35 cellular contexts compared by ENCODE assay signal in genomic region chr3:3992312-3992874, GRCh38.
"Had no signal": no experiment of that assay in that cellular context is flagged by ENCODE, and none has a peak within 500 bp of the region (broad histone marks: within the 10 kb centered on the region; RNA-seq: fewer than 3 reads in every experiment).

No MANE protein-coding gene starts in this region.

- H3K4me1 Mint-ChIP-seq: activated CD8-positive, alpha-beta memory T cell treated with anti-CD3 and anti-CD28 coated beads, Interleukin-2, amount 10 ng/mL, durations not matched to agents 7 days and 5 days; activated naive CD4-positive, alpha-beta T cell treated with anti-CD3 and anti-CD28 coated beads, Interleukin-2, amount 50 U/mL, for 24 hours; activated naive CD8-positive, alpha-beta T cell treated with anti-CD3 and anti-CD28 coated beads for 36 hours; activated naive CD8-positive, alpha-beta T cell treated with anti-CD3 and anti-CD28 coated beads, Interleukin-2, amount 50 U/mL, for 24 hours; T-helper 17 cell had no signal

- H3K9me3 Mint-ChIP-seq: activated naive CD4-positive, alpha-beta T cell treated with anti-CD3 and anti-CD28 coated beads, Interleukin-2, amount 50 U/mL, for 24 hours; activated T-helper 1 cell treated with anti-CD3 and anti-CD28 coated beads, Interleukin-12 subunit alpha, Interleukin-12 subunit beta, Interleukin-2, Interleukin-4 antibody, amounts not matched to agents 30 ng/mL and 10 ng/mL and 1 ng/mL, durations not matched to agents 14 hours and 24 hours and 36 hours; activated T-helper 2 cell treated with anti-CD3 and anti-CD28 coated beads, Interferon-gamma antibody, Interleukin-2, Interleukin-4, amounts not matched to agents 10 μg/mL and 5 μg/mL and 100 μg/mL, durations not matched to agents 14 hours and 24 hours and 36 hours; effector memory CD8-positive, alpha-beta T cell; T-helper 2 cell treated with Interferon-gamma antibody and Interleukin-4, amounts not matched to agents 5 μg/mL and 100 μg/mL, for 36 hours had no signal

- H3K27me3 ChIP-seq: adrenal gland, body of pancreas, esophagus muscularis mucosa, foreskin keratinocyte, gastrocnemius medialis, heart left ventricle had no signal

- DNase-seq: activated B cell treated with CpG ODN at 0.5 μM for 24 hours; activated CD4-positive, alpha-beta memory T cell treated with anti-CD3 and anti-CD28 coated beads for 36 hours; activated CD4-positive, alpha-beta T cell treated with anti-CD3 and anti-CD28 coated beads for 48 hours; activated CD8-positive, alpha-beta memory T cell treated with anti-CD3 and anti-CD28 coated beads, Interleukin-2, amount 10 ng/mL, durations not matched to agents 7 days and 5 days; activated CD8-positive, alpha-beta memory T cell treated with anti-CD3 and anti-CD28 coated beads, Interleukin-2, amount 50 U/mL, for 4 hours; activated CD8-positive, alpha-beta T cell treated with anti-CD3 and anti-CD28 coated beads, Interleukin-2, amount 10 ng/mL, durations not matched to agents 7 days and 5 days; activated effector memory CD4-positive, alpha-beta T cell treated with anti-CD3 and anti-CD28 coated beads, Interleukin-2, amount 50 U/mL, for 16 hours; activated naive CD4-positive, alpha-beta T cell treated with anti-CD3 and anti-CD28 coated beads for 36 hours; activated naive CD8-positive, alpha-beta T cell treated with anti-CD3 and anti-CD28 coated beads for 36 hours; activated naive CD8-positive, alpha-beta T cell treated with anti-CD3 and anti-CD28 coated beads, Interleukin-2, amount 50 U/mL, for 24 hours; activated T-cell treated with anti-CD3 and anti-CD28 coated beads, Interleukin-2, amount 50 U/mL, for 1 hour; activated T-cell treated with anti-CD3 and anti-CD28 coated beads, Interleukin-2, amount 50 U/mL, for 48 hours; adrenal gland; amygdala; aorta; body of pancreas; caudate nucleus; cortex of kidney; dermis blood vessel endothelial cell; effector CD4-positive, alpha-beta T cell; effector memory CD8-positive, alpha-beta T cell; erythroblast; foreskin keratinocyte; gastrocnemius medialis; glutamatergic neuron; heart left ventricle; T-helper 17 cell; T1000 had no signal

- H3K36me3 Mint-ChIP-seq: activated CD8-positive, alpha-beta memory T cell treated with anti-CD3 and anti-CD28 coated beads, Interleukin-2, amount 10 ng/mL, durations not matched to agents 7 days and 5 days; activated naive CD4-positive, alpha-beta T cell treated with anti-CD3 and anti-CD28 coated beads, Interleukin-2, amount 50 U/mL, for 24 hours; activated naive CD8-positive, alpha-beta T cell treated with anti-CD3 and anti-CD28 coated beads for 36 hours had no signal

- H3K4me3 Mint-ChIP-seq: activated B cell treated with CpG ODN at 0.5 μM for 24 hours; activated CD4-positive, alpha-beta memory T cell treated with anti-CD3 and anti-CD28 coated beads for 36 hours; activated CD8-positive, alpha-beta memory T cell treated with anti-CD3 and anti-CD28 coated beads, Interleukin-2, amount 10 ng/mL, durations not matched to agents 7 days and 5 days; activated CD8-positive, alpha-beta T cell treated with anti-CD3 and anti-CD28 coated beads, Interleukin-2, amount 10 ng/mL, durations not matched to agents 7 days and 5 days; activated naive CD4-positive, alpha-beta T cell treated with anti-CD3 and anti-CD28 coated beads for 36 hours; activated naive CD4-positive, alpha-beta T cell treated with anti-CD3 and anti-CD28 coated beads, Interleukin-2, amount 50 U/mL, for 24 hours; activated naive CD8-positive, alpha-beta T cell treated with anti-CD3 and anti-CD28 coated beads for 36 hours; activated naive CD8-positive, alpha-beta T cell treated with anti-CD3 and anti-CD28 coated beads, Interleukin-2, amount 50 U/mL, for 24 hours; activated T-helper 1 cell treated with anti-CD3 and anti-CD28 coated beads, Interleukin-12 subunit alpha, Interleukin-12 subunit beta, Interleukin-2, Interleukin-4 antibody, amounts not matched to agents 30 ng/mL and 10 ng/mL and 1 ng/mL, durations not matched to agents 14 hours and 24 hours and 36 hours; effector memory CD8-positive, alpha-beta T cell; T-helper 17 cell; T-helper 2 cell treated with Interferon-gamma antibody and Interleukin-4, amounts not matched to agents 5 μg/mL and 100 μg/mL, for 36 hours had no signal

- H3K9me3 ChIP-seq: adrenal gland, body of pancreas, esophagus muscularis mucosa, gastrocnemius medialis had no signal

- H3K27me3 Mint-ChIP-seq: activated B cell treated with CpG ODN at 0.5 μM for 24 hours; activated CD4-positive, alpha-beta memory T cell treated with anti-CD3 and anti-CD28 coated beads for 36 hours; activated CD8-positive, alpha-beta memory T cell treated with anti-CD3 and anti-CD28 coated beads, Interleukin-2, amount 10 ng/mL, durations not matched to agents 7 days and 5 days; activated naive CD4-positive, alpha-beta T cell treated with anti-CD3 and anti-CD28 coated beads, Interleukin-2, amount 50 U/mL, for 24 hours; activated naive CD8-positive, alpha-beta T cell treated with anti-CD3 and anti-CD28 coated beads for 36 hours; effector memory CD8-positive, alpha-beta T cell; T-helper 17 cell had no signal

- ATAC-seq: activated CD4-positive, CD25-positive, alpha-beta regulatory T cell treated with anti-CD3 and anti-CD28 coated beads, Interleukin-2, amount 50 U/mL, for 24 hours; activated CD8-positive, alpha-beta memory T cell treated with anti-CD3 and anti-CD28 coated beads, Interleukin-2, amount 10 ng/mL, durations not matched to agents 7 days and 5 days; activated CD8-positive, alpha-beta T cell treated with anti-CD3 and anti-CD28 coated beads, Interleukin-2, amount 10 ng/mL, durations not matched to agents 7 days and 5 days; activated naive CD8-positive, alpha-beta T cell treated with anti-CD3 and anti-CD28 coated beads, Interleukin-2, amount 50 U/mL, for 24 hours; body of pancreas; effector memory CD8-positive, alpha-beta T cell; foreskin keratinocyte; gastrocnemius medialis; heart left ventricle; T-helper 17 cell had no signal

- H3K27ac Mint-ChIP-seq: activated B cell treated with CpG ODN at 0.5 μM for 24 hours; activated CD4-positive, alpha-beta memory T cell treated with anti-CD3 and anti-CD28 coated beads for 36 hours; activated CD8-positive, alpha-beta memory T cell treated with anti-CD3 and anti-CD28 coated beads, Interleukin-2, amount 10 ng/mL, durations not matched to agents 7 days and 5 days; activated CD8-positive, alpha-beta T cell treated with anti-CD3 and anti-CD28 coated beads, Interleukin-2, amount 10 ng/mL, durations not matched to agents 7 days and 5 days; activated naive CD4-positive, alpha-beta T cell treated with anti-CD3 and anti-CD28 coated beads for 36 hours; activated naive CD4-positive, alpha-beta T cell treated with anti-CD3 and anti-CD28 coated beads, Interleukin-2, amount 50 U/mL, for 24 hours; activated naive CD8-positive, alpha-beta T cell treated with anti-CD3 and anti-CD28 coated beads for 36 hours; activated naive CD8-positive, alpha-beta T cell treated with anti-CD3 and anti-CD28 coated beads, Interleukin-2, amount 50 U/mL, for 24 hours; activated T-helper 1 cell treated with anti-CD3 and anti-CD28 coated beads, Interleukin-12 subunit alpha, Interleukin-12 subunit beta, Interleukin-2, Interleukin-4 antibody, amounts not matched to agents 30 ng/mL and 10 ng/mL and 1 ng/mL, durations not matched to agents 14 hours and 24 hours and 36 hours; activated T-helper 2 cell treated with anti-CD3 and anti-CD28 coated beads, Interferon-gamma antibody, Interleukin-2, Interleukin-4, amounts not matched to agents 10 μg/mL and 5 μg/mL and 100 μg/mL, durations not matched to agents 14 hours and 24 hours and 36 hours; effector memory CD8-positive, alpha-beta T cell; T-helper 17 cell; T-helper 2 cell treated with Interferon-gamma antibody and Interleukin-4, amounts not matched to agents 5 μg/mL and 100 μg/mL, for 36 hours had no signal

- H3K27ac ChIP-seq: adrenal gland, body of pancreas, esophagus muscularis mucosa, foreskin keratinocyte, gastrocnemius medialis, heart left ventricle, WERI-Rb-1 had no signal
